2 cellular contexts compared by ENCODE assay signal in genomic region chr18:28855524-28855923, GRCh38.
TF ChIP-seq lines count a peak whose summit lies in the region.

No MANE protein-coding gene starts in this region.

TF ChIP-seq in SK-N-SH, 30 proteins besides CTCF, POLR2A, EP300 and RAD21 (continued from another document):
- TF ChIP-seq TAF1 (IDR thresholded peaks at IDR 0.05; ENCODE audit: borderline replicate concordance, low read depth, low read length): no peak
TF ChIP-seq in SK-N-SH: peak in this region for 0.

TF ChIP-seq in SK-N-SH treated with all-trans-retinoic acid at 6 μM for 48 hours, 23 proteins besides CTCF, POLR2A, EP300 and RAD21 (continued from another document):
- TF ChIP-seq, protein P1, sequence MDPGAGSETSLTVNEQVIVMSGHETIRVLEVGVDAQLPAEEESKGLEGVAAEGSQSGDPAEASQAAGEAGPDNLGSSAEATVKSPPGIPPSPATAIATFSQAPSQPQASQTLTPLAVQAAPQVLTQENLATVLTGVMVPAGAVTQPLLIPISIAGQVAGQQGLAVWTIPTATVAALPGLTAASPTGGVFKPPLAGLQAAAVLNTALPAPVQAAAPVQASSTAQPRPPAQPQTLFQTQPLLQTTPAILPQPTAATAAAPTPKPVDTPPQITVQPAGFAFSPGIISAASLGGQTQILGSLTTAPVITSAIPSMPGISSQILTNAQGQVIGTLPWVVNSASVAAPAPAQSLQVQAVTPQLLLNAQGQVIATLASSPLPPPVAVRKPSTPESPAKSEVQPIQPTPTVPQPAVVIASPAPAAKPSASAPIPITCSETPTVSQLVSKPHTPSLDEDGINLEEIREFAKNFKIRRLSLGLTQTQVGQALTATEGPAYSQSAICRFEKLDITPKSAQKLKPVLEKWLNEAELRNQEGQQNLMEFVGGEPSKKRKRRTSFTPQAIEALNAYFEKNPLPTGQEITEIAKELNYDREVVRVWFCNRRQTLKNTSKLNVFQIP (CRISPR knock-in tag; IDR thresholded peaks at IDR 0.05; ENCODE audit: borderline replicate concordance, low read depth): no peak
- TF ChIP-seq TCF4 (CRISPR knock-in tag; IDR thresholded peaks at IDR 0.05; ENCODE audit: borderline replicate concordance) (no peak), ZFP3 (CRISPR knock-in tag; IDR thresholded peaks at IDR 0.05) (no peak), ESRRG (CRISPR knock-in tag; IDR thresholded peaks at IDR 0.05) (no peak), TOX (CRISPR knock-in tag; IDR thresholded peaks at IDR 0.05; ENCODE audit: borderline replicate concordance) (no peak), RARB (CRISPR knock-in tag; IDR thresholded peaks at IDR 0.05) (no peak), BACH2 (CRISPR knock-in tag; IDR thresholded peaks at IDR 0.05; ENCODE audit: borderline replicate concordance) (no peak), ISL1 (CRISPR knock-in tag; IDR thresholded peaks at IDR 0.05) (no peak), ZNF70 (CRISPR knock-in tag; IDR thresholded peaks at IDR 0.05) (no peak), ZFP30 (CRISPR knock-in tag; IDR thresholded peaks at IDR 0.05) (no peak), CSDC2 (CRISPR knock-in tag; IDR thresholded peaks at IDR 0.05) (no peak), ARNTL (CRISPR knock-in tag; IDR thresholded peaks at IDR 0.05; ENCODE audit: borderline replicate concordance, low read depth) (no peak), PPARA (CRISPR knock-in tag; IDR thresholded peaks at IDR 0.05; ENCODE audit: borderline replicate concordance) (no peak), ZNF8 (CRISPR knock-in tag; IDR thresholded peaks at IDR 0.05) (no peak), GLIS3 (CRISPR knock-in tag; IDR thresholded peaks at IDR 0.05) (no peak), ZC3H10 (CRISPR knock-in tag; IDR thresholded peaks at IDR 0.05) (no peak)
